Comparison of ENCODE assay signal across 22 cellular contexts in genomic region chr1:166738873-166739272, GRCh38.
"Had no signal": no experiment of that assay in that cellular context is flagged by ENCODE, and none has a peak within 500 bp of the region (broad histone marks: within the 10 kb centered on the region; RNA-seq: fewer than 3 reads in every experiment).

No MANE protein-coding gene starts in this region.

- H3K27me3 Mint-ChIP-seq: activated CD4-positive, alpha-beta memory T cell treated with anti-CD3 and anti-CD28 coated beads, Interleukin-2, amount 10 ng/mL, durations not matched to agents 7 days and 5 days; activated naive CD8-positive, alpha-beta T cell treated with anti-CD3 and anti-CD28 coated beads, Interleukin-2, amount 10 ng/mL, durations not matched to agents 7 days and 5 days had no signal

- H3K4me3 Mint-ChIP-seq: activated CD4-positive, alpha-beta memory T cell treated with anti-CD3 and anti-CD28 coated beads, Interleukin-2, amount 10 ng/mL, durations not matched to agents 7 days and 5 days; activated CD4-positive, alpha-beta T cell treated with anti-CD3 and anti-CD28 coated beads for 36 hours; activated naive CD4-positive, alpha-beta T cell treated with anti-CD3 and anti-CD28 coated beads for 36 hours; activated naive CD8-positive, alpha-beta T cell treated with anti-CD3 and anti-CD28 coated beads, Interleukin-2, amount 10 ng/mL, durations not matched to agents 7 days and 5 days had no signal

- H3K36me3 ChIP-seq: breast epithelium had no signal

- H3K36me3 Mint-ChIP-seq: activated naive CD8-positive, alpha-beta T cell treated with anti-CD3 and anti-CD28 coated beads, Interleukin-2, amount 10 ng/mL, durations not matched to agents 7 days and 5 days had no signal

- H3K27ac ChIP-seq: breast epithelium, SK-N-MC, VCaP had no signal

- H3K4me1 Mint-ChIP-seq: activated CD4-positive, alpha-beta memory T cell treated with anti-CD3 and anti-CD28 coated beads, Interleukin-2, amount 10 ng/mL, durations not matched to agents 7 days and 5 days; activated CD4-positive, alpha-beta T cell treated with anti-CD3 and anti-CD28 coated beads for 36 hours; activated naive CD8-positive, alpha-beta T cell treated with anti-CD3 and anti-CD28 coated beads, Interleukin-2, amount 10 ng/mL, durations not matched to agents 7 days and 5 days had no signal

- H3K4me1 ChIP-seq: breast epithelium had no signal

- H3K9me3 Mint-ChIP-seq: activated CD4-positive, alpha-beta memory T cell treated with anti-CD3 and anti-CD28 coated beads, Interleukin-2, amount 10 ng/mL, durations not matched to agents 7 days and 5 days; activated naive CD4-positive, alpha-beta T cell treated with anti-CD3 and anti-CD28 coated beads for 36 hours; activated naive CD8-positive, alpha-beta T cell treated with anti-CD3 and anti-CD28 coated beads, Interleukin-2, amount 10 ng/mL, durations not matched to agents 7 days and 5 days had no signal

- DNase-seq: activated CD4-positive, alpha-beta memory T cell treated with anti-CD3 and anti-CD28 coated beads, Interleukin-2, amount 10 ng/mL, durations not matched to agents 7 days and 5 days; activated CD4-positive, alpha-beta T cell treated with anti-CD3 and anti-CD28 coated beads for 36 hours; activated CD4-positive, alpha-beta T cell treated with anti-CD3 and anti-CD28 coated beads, Interleukin-2, amount 50 U/mL, for 1 hour; activated CD8-positive, alpha-beta memory T cell treated with anti-CD3 and anti-CD28 coated beads, Interleukin-2, amount 50 U/mL, for 4 hours; activated effector memory CD4-positive, alpha-beta T cell treated with anti-CD3 and anti-CD28 coated beads, Interleukin-2, amount 50 U/mL, for 16 hours; activated naive CD4-positive, alpha-beta T cell treated with anti-CD3 and anti-CD28 coated beads for 36 hours; activated naive CD8-positive, alpha-beta T cell treated with anti-CD3 and anti-CD28 coated beads, Interleukin-2, amount 10 ng/mL, durations not matched to agents 7 days and 5 days; aorta; caudate nucleus; Kasumi-1; MV-4-11; NCI-H1105; NCI-H1436; NCI-H1694 treated with DMSO at 0.1 percent for 48 hours; NCI-H2081; NCI-H510A treated with DMSO at 0.1 percent for 48 hours; NCI-H69; T-helper 1 cell had no signal

- H3K4me3 ChIP-seq: breast epithelium, SK-N-MC had no signal

- H3K27ac Mint-ChIP-seq: activated CD4-positive, alpha-beta memory T cell treated with anti-CD3 and anti-CD28 coated beads, Interleukin-2, amount 10 ng/mL, durations not matched to agents 7 days and 5 days; activated CD4-positive, alpha-beta T cell treated with anti-CD3 and anti-CD28 coated beads for 36 hours; activated naive CD4-positive, alpha-beta T cell treated with anti-CD3 and anti-CD28 coated beads for 36 hours; activated naive CD8-positive, alpha-beta T cell treated with anti-CD3 and anti-CD28 coated beads, Interleukin-2, amount 10 ng/mL, durations not matched to agents 7 days and 5 days had no signal

- H3K27me3 ChIP-seq: breast epithelium had no signal

- ATAC-seq: activated CD4-positive, alpha-beta T cell treated with anti-CD3 and anti-CD28 coated beads for 36 hours; Right ventricle myocardium inferior had no signal
